ENCODE assay signal across 21 cellular contexts in the genomic region with DNA sequence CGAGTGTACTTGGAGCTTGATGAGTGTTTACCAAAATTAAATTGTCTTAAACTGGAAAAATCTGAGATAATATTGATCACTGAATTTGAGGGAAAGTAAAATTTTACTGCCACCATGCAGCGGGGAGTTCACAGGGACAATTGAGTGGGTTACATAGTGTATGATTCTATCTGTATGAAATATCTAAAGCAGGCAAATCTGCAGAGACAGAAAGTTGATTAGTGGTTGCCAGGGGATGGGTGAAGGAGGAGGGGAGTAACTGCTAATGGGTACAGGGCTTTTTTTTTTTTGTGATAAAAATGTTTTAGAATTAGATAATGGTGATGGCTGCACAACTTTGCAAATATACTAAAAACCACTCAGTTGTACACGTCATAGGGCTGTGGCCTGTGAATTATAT. TPM values are rescaled to one million over a fixed set of nuclear protein-coding genes. Genes with fewer than 3 reads are reported as not detected.
"Had no signal": no experiment of that assay in that cellular context is flagged by ENCODE, and none has a peak within 500 bp of the region (broad histone marks: within the 10 kb centered on the region; RNA-seq: fewer than 3 reads in every experiment).

No MANE protein-coding gene starts in this region.

- H3K9ac ChIP-seq: neural progenitor cell had no signal

- H3K9me3 ChIP-seq: left lung, ovary had no signal

- H3K4me3 ChIP-seq: left lung, neural progenitor cell, ovary had no signal

- H3K27me3 ChIP-seq: left lung, neural progenitor cell, ovary had no signal

- H3K27ac ChIP-seq: left lung, neural progenitor cell, ovary had no signal

- DNase-seq: activated CD4-positive, alpha-beta memory T cell treated with anti-CD3 and anti-CD28 coated beads, Interleukin-2, amount 10 ng/mL, durations not matched to agents 7 days and 5 days; activated CD4-positive, alpha-beta T cell treated with anti-CD3 and anti-CD28 coated beads for 48 hours; activated CD4-positive, CD25-positive, alpha-beta regulatory T cell; activated CD8-positive, alpha-beta memory T cell treated with anti-CD3 and anti-CD28 coated beads, Interleukin-2, amount 10 ng/mL, durations not matched to agents 7 days and 5 days; activated naive CD4-positive, alpha-beta T cell treated with Interleukin-2 at 50 U/mL for 16 hours; activated naive CD8-positive, alpha-beta T cell treated with anti-CD3 and anti-CD28 coated beads, Interleukin-2, amount 10 ng/mL, durations not matched to agents 7 days and 5 days; activated T-cell treated with anti-CD3 and anti-CD28 coated beads, Interleukin-2, amount 50 U/mL, for 1 hour; cortex of kidney; head of caudate nucleus; left lung; mammary epithelial cell; ovary; stimulated activated CD4-positive, alpha-beta T cell treated with anti-CD3 and anti-CD28 coated beads, Interleukin-12 subunit alpha, Interleukin-12 subunit beta, amount 100 ng/mL, for 4 hours; stimulated activated CD4-positive, alpha-beta T cell treated with anti-CD3 and anti-CD28 coated beads, Interleukin-2, amount 100 ng/mL, for 24 hours; stimulated activated naive CD4-positive, alpha-beta T cell treated with Interleukin-2 at 50 U/mL for 16 hours had no signal

- H2AFZ ChIP-seq: neural progenitor cell had no signal

- H3K27me3 Mint-ChIP-seq: activated naive CD8-positive, alpha-beta T cell treated with anti-CD3 and anti-CD28 coated beads, Interleukin-2, amount 10 ng/mL, durations not matched to agents 7 days and 5 days had no signal

- H3K36me3 Mint-ChIP-seq: activated CD8-positive, alpha-beta memory T cell treated with anti-CD3 and anti-CD28 coated beads, Interleukin-2, amount 10 ng/mL, durations not matched to agents 7 days and 5 days; activated naive CD8-positive, alpha-beta T cell treated with anti-CD3 and anti-CD28 coated beads, Interleukin-2, amount 10 ng/mL, durations not matched to agents 7 days and 5 days; neural progenitor cell; type B pancreatic cell had no signal

- H3K4me3 Mint-ChIP-seq: activated CD4-positive, alpha-beta memory T cell treated with anti-CD3 and anti-CD28 coated beads, Interleukin-2, amount 10 ng/mL, durations not matched to agents 7 days and 5 days; activated CD8-positive, alpha-beta memory T cell treated with anti-CD3 and anti-CD28 coated beads, Interleukin-2, amount 10 ng/mL, durations not matched to agents 7 days and 5 days; activated naive CD8-positive, alpha-beta T cell treated with anti-CD3 and anti-CD28 coated beads, Interleukin-2, amount 10 ng/mL, durations not matched to agents 7 days and 5 days; activated T-helper 17 cell treated with anti-CD3 and anti-CD28 coated beads, Interleukin-2, amount 50 U/mL, for 72 hours; central memory CD8-positive, alpha-beta T cell; neural progenitor cell; T-helper 2 cell treated with Interferon-gamma antibody and Interleukin-4, amounts not matched to agents 5 μg/mL and 100 μg/mL, for 36 hours; type B pancreatic cell had no signal

- H3K4me2 ChIP-seq: neural progenitor cell had no signal

- ATAC-seq: activated CD8-positive, alpha-beta memory T cell treated with anti-CD3 and anti-CD28 coated beads, Interleukin-2, amount 10 ng/mL, durations not matched to agents 7 days and 5 days; activated T-helper 17 cell treated with anti-CD3 and anti-CD28 coated beads, Interleukin-2, amount 50 U/mL, for 72 hours; left lung; sciatic nerve had no signal

- H3K9me3 Mint-ChIP-seq: activated CD4-positive, alpha-beta memory T cell treated with anti-CD3 and anti-CD28 coated beads, Interleukin-2, amount 10 ng/mL, durations not matched to agents 7 days and 5 days; activated naive CD8-positive, alpha-beta T cell treated with anti-CD3 and anti-CD28 coated beads, Interleukin-2, amount 10 ng/mL, durations not matched to agents 7 days and 5 days; activated T-helper 17 cell treated with anti-CD3 and anti-CD28 coated beads, Interleukin-2, amount 50 U/mL, for 72 hours; central memory CD8-positive, alpha-beta T cell; T-helper 2 cell treated with Interferon-gamma antibody and Interleukin-4, amounts not matched to agents 5 μg/mL and 100 μg/mL, for 36 hours; type B pancreatic cell had no signal

- H3K4me1 Mint-ChIP-seq: activated naive CD8-positive, alpha-beta T cell treated with anti-CD3 and anti-CD28 coated beads, Interleukin-2, amount 10 ng/mL, durations not matched to agents 7 days and 5 days; activated T-helper 17 cell treated with anti-CD3 and anti-CD28 coated beads, Interleukin-2, amount 50 U/mL, for 72 hours; central memory CD8-positive, alpha-beta T cell had no signal

- H3K27ac Mint-ChIP-seq: activated CD4-positive, alpha-beta memory T cell treated with anti-CD3 and anti-CD28 coated beads, Interleukin-2, amount 10 ng/mL, durations not matched to agents 7 days and 5 days; activated CD8-positive, alpha-beta memory T cell treated with anti-CD3 and anti-CD28 coated beads, Interleukin-2, amount 10 ng/mL, durations not matched to agents 7 days and 5 days; activated naive CD8-positive, alpha-beta T cell treated with anti-CD3 and anti-CD28 coated beads, Interleukin-2, amount 10 ng/mL, durations not matched to agents 7 days and 5 days; activated T-helper 17 cell treated with anti-CD3 and anti-CD28 coated beads, Interleukin-2, amount 50 U/mL, for 72 hours; neural progenitor cell; T-helper 2 cell treated with Interferon-gamma antibody and Interleukin-4, amounts not matched to agents 5 μg/mL and 100 μg/mL, for 36 hours; type B pancreatic cell had no signal

- H3K36me3 ChIP-seq: left lung, neural progenitor cell, ovary had no signal

RNA-seq across cellular contexts. Expression of gene PDLIM3, which starts 35.4 kb away (rescaled TPM):
- total RNA-seq: activated CD4-positive, alpha-beta memory T cell treated with anti-CD3 and anti-CD28 coated beads, Interleukin-2, amount 10 ng/mL, durations not matched to agents 7 days and 5 days; activated CD8-positive, alpha-beta memory T cell treated with anti-CD3 and anti-CD28 coated beads, Interleukin-2, amount 10 ng/mL, durations not matched to agents 7 days and 5 days; activated naive CD8-positive, alpha-beta T cell treated with anti-CD3 and anti-CD28 coated beads, Interleukin-2, amount 10 ng/mL, durations not matched to agents 7 days and 5 days; activated T-helper 17 cell treated with anti-CD3 and anti-CD28 coated beads, Interleukin-2, amount 50 U/mL, for 72 hours had no signal
